Comparison of ENCODE assay signal across 1 cellular context in genomic region chr12:7907009-7907408, GRCh38.
TF ChIP-seq lines count a peak whose summit lies in the region.

No MANE protein-coding gene starts in this region.

TF ChIP-seq in HepG2, 621 proteins besides CTCF, POLR2A, EP300 and RAD21 (continued from another document):
- TF ChIP-seq ZNF687 (CRISPR knock-in tag; IDR thresholded peaks at IDR 0.05) (no peak), TRIM24 (CRISPR knock-in tag; IDR thresholded peaks at IDR 0.05) (no peak)
